In the genomic region with DNA sequence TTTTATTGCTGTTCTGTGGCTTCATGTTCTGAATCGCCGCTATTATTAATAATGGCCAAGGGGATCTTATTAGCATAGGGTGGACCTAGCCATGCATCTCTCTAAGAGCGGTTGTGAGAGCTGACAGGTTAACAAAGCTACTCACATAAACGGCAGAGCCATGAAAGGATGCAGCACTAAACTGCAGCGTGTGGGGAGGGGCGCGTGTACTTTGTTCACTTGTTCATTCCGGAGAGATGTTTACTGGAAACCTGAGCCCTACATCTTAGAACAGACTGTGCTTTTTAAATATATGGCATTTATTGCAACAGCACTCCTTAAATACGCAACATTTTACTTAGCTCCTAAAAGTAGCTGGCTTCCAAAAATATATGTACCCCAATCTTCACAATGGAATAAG, we compare ENCODE assay signal across 17 cellular contexts.
"Had no signal": no experiment of that assay in that cellular context is flagged by ENCODE, and none has a peak within 500 bp of the region (broad histone marks: within the 10 kb centered on the region; RNA-seq: fewer than 3 reads in every experiment).

No MANE protein-coding gene starts in this region.

- H3K27me3 Mint-ChIP-seq: natural killer cell treated with Interleukin-12 subunit alpha and Interleukin-12 subunit beta and Interleukin-15 and Interleukin-18, amount 100 ng/mL, for 72 hours had no signal

- H3K9me3 Mint-ChIP-seq: activated T-helper 17 cell treated with anti-CD3 and anti-CD28 coated beads, Interleukin-2, amount 50 U/mL, for 72 hours had no signal

- H3K4me3 ChIP-seq: adrenal gland, ascending aorta, tibial nerve had no signal

- H3K9me3 ChIP-seq: adrenal gland, ascending aorta had no signal

- DNase-seq: activated CD4-positive, alpha-beta T cell treated with anti-CD3 and anti-CD28 coated beads for 1 hour; activated T-cell treated with anti-CD3 and anti-CD28 coated beads, Interleukin-2, amount 50 U/mL, for 1 hour; adrenal gland; central memory CD4-positive, alpha-beta T cell; effector memory CD8-positive, alpha-beta T cell; midbrain; small intestine; stimulated activated CD4-positive, alpha-beta T cell treated with anti-CD3 and anti-CD28 coated beads, Interleukin-2, amount 100 ng/mL, for 24 hours; stimulated activated naive CD8-positive, alpha-beta T cell treated with anti-CD3 and anti-CD28 coated beads, Interleukin-15, amount 100 ng/mL, for 72 hours had no signal

- H3K27ac Mint-ChIP-seq: activated T-helper 17 cell treated with anti-CD3 and anti-CD28 coated beads, Interleukin-2, amount 50 U/mL, for 72 hours; effector memory CD8-positive, alpha-beta T cell; natural killer cell treated with Interleukin-12 subunit alpha and Interleukin-12 subunit beta and Interleukin-15 and Interleukin-18, amount 100 ng/mL, for 72 hours; stimulated activated effector memory CD8-positive, alpha-beta T cell treated with anti-CD3 and anti-CD28 coated beads, Interleukin-12 subunit alpha, Interleukin-12 subunit beta, amount 100 ng/mL, for 72 hours; stimulated activated naive CD8-positive, alpha-beta T cell treated with anti-CD3 and anti-CD28 coated beads, Interleukin-15, amount 100 ng/mL, for 72 hours had no signal

- H3K27ac ChIP-seq: adrenal gland, ascending aorta, tibial nerve had no signal

- H3K27me3 ChIP-seq: adrenal gland, ascending aorta, tibial nerve had no signal

- H3K36me3 ChIP-seq: adrenal gland, ascending aorta, tibial nerve had no signal

- H3K4me1 Mint-ChIP-seq: activated T-helper 17 cell treated with anti-CD3 and anti-CD28 coated beads, Interleukin-2, amount 50 U/mL, for 72 hours; stimulated activated effector memory CD8-positive, alpha-beta T cell treated with anti-CD3 and anti-CD28 coated beads, Interleukin-12 subunit alpha, Interleukin-12 subunit beta, amount 100 ng/mL, for 72 hours; stimulated activated naive CD8-positive, alpha-beta T cell treated with anti-CD3 and anti-CD28 coated beads, Interleukin-15, amount 100 ng/mL, for 72 hours had no signal

- H3K36me3 Mint-ChIP-seq: natural killer cell treated with Interleukin-12 subunit alpha and Interleukin-12 subunit beta and Interleukin-15 and Interleukin-18, amount 100 ng/mL, for 72 hours; stimulated activated effector memory CD8-positive, alpha-beta T cell treated with anti-CD3 and anti-CD28 coated beads, Interleukin-12 subunit alpha, Interleukin-12 subunit beta, amount 100 ng/mL, for 72 hours had no signal

- H3K4me3 Mint-ChIP-seq: activated T-helper 17 cell treated with anti-CD3 and anti-CD28 coated beads, Interleukin-2, amount 50 U/mL, for 72 hours; effector memory CD8-positive, alpha-beta T cell; natural killer cell treated with Interleukin-12 subunit alpha and Interleukin-12 subunit beta and Interleukin-15 and Interleukin-18, amount 100 ng/mL, for 72 hours; stimulated activated effector memory CD8-positive, alpha-beta T cell treated with anti-CD3 and anti-CD28 coated beads, Interleukin-12 subunit alpha, Interleukin-12 subunit beta, amount 100 ng/mL, for 72 hours; stimulated activated naive CD8-positive, alpha-beta T cell treated with anti-CD3 and anti-CD28 coated beads, Interleukin-15, amount 100 ng/mL, for 72 hours had no signal

- ATAC-seq: activated naive CD4-positive, alpha-beta T cell treated with anti-CD3 and anti-CD28 coated beads, Interleukin-2, amount 50 U/mL, for 72 hours; activated T-helper 17 cell treated with anti-CD3 and anti-CD28 coated beads, Interleukin-2, amount 50 U/mL, for 72 hours; effector memory CD8-positive, alpha-beta T cell; esophagus mucosa; natural killer cell treated with Interleukin-12 subunit alpha and Interleukin-12 subunit beta and Interleukin-15 and Interleukin-18, amount 100 ng/mL, for 72 hours; sciatic nerve; stimulated activated effector memory CD8-positive, alpha-beta T cell treated with anti-CD3 and anti-CD28 coated beads, Interleukin-12 subunit alpha, Interleukin-12 subunit beta, amount 100 ng/mL, for 72 hours; stimulated activated naive CD8-positive, alpha-beta T cell treated with anti-CD3 and anti-CD28 coated beads, Interleukin-15, amount 100 ng/mL, for 72 hours had no signal

- H3K4me1 ChIP-seq: adrenal gland, ascending aorta, tibial nerve had no signal
